ENCODE assay signal across 12 cellular contexts in the genomic region with DNA sequence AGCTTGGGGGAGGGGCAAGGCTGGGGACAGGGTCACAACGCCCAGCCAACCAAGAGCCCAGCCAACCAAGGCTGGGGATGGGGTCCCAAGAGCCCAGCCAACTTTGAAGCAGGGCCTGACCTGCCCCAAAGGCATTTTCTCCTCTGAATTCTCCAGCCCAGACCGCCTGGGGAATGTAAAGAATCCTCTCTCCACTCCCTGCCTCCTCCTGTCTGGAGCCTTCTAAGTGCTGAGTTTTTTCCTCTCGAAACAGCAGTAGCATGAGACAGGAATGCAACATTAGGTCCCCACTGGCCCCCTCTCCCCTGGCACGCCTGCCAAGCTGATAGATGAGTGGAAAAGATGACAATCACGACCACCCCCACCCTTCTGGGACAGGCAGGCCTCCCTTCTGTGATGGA. TPM values are rescaled to one million over a fixed set of nuclear protein-coding genes. Genes with fewer than 3 reads are reported as not detected.
DNase-seq lines count a peak whose midpoint lies in the region; ATAC-seq and TF ChIP-seq lines count a peak whose summit lies in the region.
"Had no signal": no experiment of that assay in that cellular context is flagged by ENCODE, and none has a peak within 500 bp of the region (broad histone marks: within the 10 kb centered on the region; RNA-seq: fewer than 3 reads in every experiment).

No MANE protein-coding gene starts in this region.

- peaks cover 50% of the 10 kb centered on the region for H3K36me3 Mint-ChIP-seq in progenitor cell of endocrine pancreas (ENCODE audit: insufficient read depth)
- no peaks in the 10 kb centered on the region for H3K36me3 Mint-ChIP-seq in activated T-helper 2 cell treated with anti-CD3 and anti-CD28 coated beads, Interferon-gamma antibody, Interleukin-2, Interleukin-4, amounts not matched to agents 10 μg/mL and 5 μg/mL and 100 μg/mL, durations not matched to agents 14 hours and 24 hours and 36 hours (ENCODE audit: low read depth)

- no peak overlapping the region for H3K4me3 Mint-ChIP-seq in progenitor cell of endocrine pancreas (ENCODE audit: low read depth)
- no peak overlapping the region for H3K4me3 Mint-ChIP-seq in activated T-helper 2 cell treated with anti-CD3 and anti-CD28 coated beads, Interferon-gamma antibody, Interleukin-2, Interleukin-4, amounts not matched to agents 10 μg/mL and 5 μg/mL and 100 μg/mL, durations not matched to agents 14 hours and 24 hours and 36 hours (ENCODE audit: low read depth)
- H3K4me3 Mint-ChIP-seq: CD4-positive, CD25-positive, alpha-beta regulatory T cell had no signal

- H3K9me3 ChIP-seq in adipocyte (ENCODE audit: control insufficient read depth, low read length) = peaks cover 4% of the 10 kb centered on the region

- H3K4me1 ChIP-seq in adipocyte (ENCODE audit: control insufficient read depth, insufficient read depth, low read length) = peaks cover 61% of the 10 kb centered on the region

- H3K9ac ChIP-seq in adipocyte (ENCODE audit: low read length) = peak overlapping the region; percentile 40

- no peak for TF ChIP-seq CTCF in progenitor cell of endocrine pancreas (IDR thresholded peaks at IDR 0.05; ENCODE audit: unreplicated experiment)

- no peaks in the 10 kb centered on the region for H3K27me3 ChIP-seq in adipocyte (replicated peaks; ENCODE audit: control insufficient read depth, insufficient read depth, low read length)

- H3K9me3 Mint-ChIP-seq in progenitor cell of endocrine pancreas (ENCODE audit: low read depth) = peaks cover 5% of the 10 kb centered on the region
- H3K9me3 Mint-ChIP-seq in activated T-helper 2 cell treated with anti-CD3 and anti-CD28 coated beads, Interferon-gamma antibody, Interleukin-2, Interleukin-4, amounts not matched to agents 10 μg/mL and 5 μg/mL and 100 μg/mL, durations not matched to agents 14 hours and 24 hours and 36 hours = no peaks in the 10 kb centered on the region

- H3K4me1 Mint-ChIP-seq in progenitor cell of endocrine pancreas (ENCODE audit: low read depth) = peaks cover 14% of the 10 kb centered on the region
- H3K4me1 Mint-ChIP-seq in activated T-helper 2 cell treated with anti-CD3 and anti-CD28 coated beads, Interferon-gamma antibody, Interleukin-2, Interleukin-4, amounts not matched to agents 10 μg/mL and 5 μg/mL and 100 μg/mL, durations not matched to agents 14 hours and 24 hours and 36 hours (ENCODE audit: low read depth) = no peaks in the 10 kb centered on the region

- peak overlapping the region; percentile 41 for H3K27ac Mint-ChIP-seq in progenitor cell of endocrine pancreas
- H3K27ac Mint-ChIP-seq in activated T-helper 2 cell treated with anti-CD3 and anti-CD28 coated beads, Interferon-gamma antibody, Interleukin-2, Interleukin-4, amounts not matched to agents 10 μg/mL and 5 μg/mL and 100 μg/mL, durations not matched to agents 14 hours and 24 hours and 36 hours = no peak overlapping the region
- H3K27ac Mint-ChIP-seq: activated naive CD4-positive, alpha-beta T cell treated with anti-CD3 and anti-CD28 coated beads, Interleukin-2, amount 50 U/mL, for 72 hours; CD4-positive, CD25-positive, alpha-beta regulatory T cell had no signal

- no peak for ATAC-seq in HG03045 (IDR thresholded peaks at IDR 0.05; ENCODE audit: unreplicated experiment)
- ATAC-seq: activated naive CD4-positive, alpha-beta T cell treated with anti-CD3 and anti-CD28 coated beads, Interleukin-2, amount 50 U/mL, for 72 hours had no signal

- no peaks in the 10 kb centered on the region for H3K27me3 Mint-ChIP-seq in progenitor cell of endocrine pancreas
- no peaks in the 10 kb centered on the region for H3K27me3 Mint-ChIP-seq in activated T-helper 2 cell treated with anti-CD3 and anti-CD28 coated beads, Interferon-gamma antibody, Interleukin-2, Interleukin-4, amounts not matched to agents 10 μg/mL and 5 μg/mL and 100 μg/mL, durations not matched to agents 14 hours and 24 hours and 36 hours (ENCODE audit: low read depth)
- H3K27me3 Mint-ChIP-seq: CD4-positive, CD25-positive, alpha-beta regulatory T cell had no signal

- peaks cover 43% of the 10 kb centered on the region for H3K36me3 ChIP-seq in adipocyte (ENCODE audit: control insufficient read depth, insufficient read depth, low read length, severe bottlenecking)

- H3K4me3 ChIP-seq in adipocyte (ENCODE audit: low read length) = no peak overlapping the region

- intact Hi-C loops in activated T-helper 2 cell treated with anti-CD3 and anti-CD28 coated beads, Interferon-gamma antibody, Interleukin-2, Interleukin-4, amounts not matched to agents 10 μg/mL and 5 μg/mL and 100 μg/mL, durations not matched to agents 14 hours and 24 hours and 36 hours (cut with micrococcal nuclease) = no loop called here

- DNase-seq in EH (ENCODE audit: low read depth) = peak; percentile 93
- DNase-seq in adipocyte (ENCODE audit: low read depth) = peak; percentile 90
- DNase-seq in glomerular visceral epithelial cell (ENCODE audit: extremely low spot score) = peak; percentile 48
- no peak for DNase-seq in progenitor cell of endocrine pancreas (ENCODE audit: low spot score, unreplicated experiment)
- DNase-seq in HUDEP-2 (lab: John Stamatoyannopoulos, UW; ENCODE audit: unreplicated experiment in 76 of 76) = no peak
- no peak for DNase-seq in RKO (ENCODE audit: low spot score)
- no peak for DNase-seq in activated T-helper 2 cell treated with anti-CD3 and anti-CD28 coated beads, Interferon-gamma antibody, Interleukin-2, Interleukin-4, amounts not matched to agents 10 μg/mL and 5 μg/mL and 100 μg/mL, durations not matched to agents 14 hours and 24 hours and 36 hours (ENCODE audit: low spot score)
- DNase-seq: activated CD4-positive, alpha-beta T cell treated with anti-CD3 and anti-CD28 coated beads, Interleukin-2, amount 50 U/mL, for 48 hours; CD4-positive, CD25-positive, alpha-beta regulatory T cell; NCI-H69 had no signal

RNA-seq across cellular contexts. Expression of gene C1orf198, which starts 17.0 kb away (rescaled TPM):
- 67.8 and 70.1 TPM in 2 replicates for total RNA-seq in progenitor cell of endocrine pancreas
- total RNA-seq in activated T-helper 2 cell treated with anti-CD3 and anti-CD28 coated beads, Interferon-gamma antibody, Interleukin-2, Interleukin-4, amounts not matched to agents 10 μg/mL and 5 μg/mL and 100 μg/mL, durations not matched to agents 14 hours and 24 hours and 36 hours = 8.9 and 9.1 TPM in 2 replicates

Comparison
In these comparisons a context has a peak if more than half of its experiments do, and no peak if none do; other contexts are left out.
1. DNase-seq: peak in EH (single experiment), adipocyte (single experiment) and glomerular visceral epithelial cell (single experiment); none in progenitor cell of endocrine pancreas (single experiment), HUDEP-2 (0 of 76), RKO (single experiment) and activated T-helper 2 cell treated with anti-CD3 and anti-CD28 coated beads, Interferon-gamma antibody, Interleukin-2, Interleukin-4, amounts not matched to agents 10 μg/mL and 5 μg/mL and 100 μg/mL, durations not matched to agents 14 hours and 24 hours and 36 hours (single experiment).